1 cellular context compared by ENCODE assay signal in the genomic region with DNA sequence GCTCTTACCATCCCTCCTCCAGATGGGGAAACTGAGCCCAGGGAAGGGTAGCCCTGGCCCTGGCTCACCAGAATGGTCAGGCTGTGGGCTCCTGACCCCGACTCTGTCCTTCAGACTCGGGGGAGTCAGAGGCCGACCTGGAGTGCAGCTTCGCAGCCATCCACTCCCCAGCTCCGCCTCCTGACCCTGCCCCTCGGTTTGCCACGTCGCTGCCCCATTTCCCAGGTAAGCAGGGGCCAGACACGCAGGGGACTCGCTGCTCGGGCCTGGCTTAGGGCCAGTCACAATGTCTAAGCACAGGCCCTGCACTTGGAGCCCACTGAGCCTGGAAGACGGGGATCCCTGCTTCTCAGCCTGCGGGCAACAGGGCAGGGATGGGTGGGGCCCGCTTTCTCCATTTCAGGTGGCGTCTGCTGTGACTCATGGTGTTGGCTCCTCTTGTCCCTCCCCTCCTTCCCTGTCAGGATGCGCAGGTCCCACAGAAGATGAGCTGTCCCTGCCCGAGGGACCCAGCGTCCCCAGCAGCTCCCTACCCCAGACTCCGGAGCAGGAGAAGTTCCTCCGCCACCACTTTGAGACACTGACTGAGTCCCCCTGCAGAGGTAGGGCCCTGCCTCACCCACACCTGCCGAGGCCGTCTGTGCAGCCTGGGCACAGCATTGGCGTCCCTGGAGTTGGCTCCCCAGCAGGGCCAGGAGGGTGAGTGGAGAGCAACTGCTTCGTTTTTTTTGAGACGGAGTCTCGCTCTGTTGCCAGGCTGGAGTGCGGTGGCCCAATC.
TF ChIP-seq lines count a peak whose summit lies in the region.

No MANE protein-coding gene starts in this region.

TF ChIP-seq in HEK293, 187 proteins besides CTCF, POLR2A, EP300 and RAD21 (continued from another document):
- TF ChIP-seq, protein P1, sequence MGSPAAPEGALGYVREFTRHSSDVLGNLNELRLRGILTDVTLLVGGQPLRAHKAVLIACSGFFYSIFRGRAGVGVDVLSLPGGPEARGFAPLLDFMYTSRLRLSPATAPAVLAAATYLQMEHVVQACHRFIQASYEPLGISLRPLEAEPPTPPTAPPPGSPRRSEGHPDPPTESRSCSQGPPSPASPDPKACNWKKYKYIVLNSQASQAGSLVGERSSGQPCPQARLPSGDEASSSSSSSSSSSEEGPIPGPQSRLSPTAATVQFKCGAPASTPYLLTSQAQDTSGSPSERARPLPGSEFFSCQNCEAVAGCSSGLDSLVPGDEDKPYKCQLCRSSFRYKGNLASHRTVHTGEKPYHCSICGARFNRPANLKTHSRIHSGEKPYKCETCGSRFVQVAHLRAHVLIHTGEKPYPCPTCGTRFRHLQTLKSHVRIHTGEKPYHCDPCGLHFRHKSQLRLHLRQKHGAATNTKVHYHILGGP (tag by site-specific recombination; IDR thresholded peaks at IDR 0.05), result no peak
- TF ChIP-seq ZNF16 (tag by site-specific recombination; IDR thresholded peaks at IDR 0.05; ENCODE audit: low read depth), result no peak
- TF ChIP-seq ZNF202 (tag by site-specific recombination; IDR thresholded peaks at IDR 0.05; ENCODE audit: borderline replicate concordance), result no peak
- no peak for TF ChIP-seq ZSCAN16 (tag by site-specific recombination; IDR thresholded peaks at IDR 0.05)
- TF ChIP-seq GLIS2 (tag by site-specific recombination; IDR thresholded peaks at IDR 0.05), result 0 out of 2 replicates have a peak, but pooled peaks have one; percentile 16
- no peak for TF ChIP-seq ZNF544 (tag by site-specific recombination; IDR thresholded peaks at IDR 0.05)
- TF ChIP-seq ZNF692 (tag by site-specific recombination; IDR thresholded peaks at IDR 0.05), result peak; percentile 86
- no peak for TF ChIP-seq ZBTB7A (tag by site-specific recombination; IDR thresholded peaks at IDR 0.05; ENCODE audit: low read depth)
- TF ChIP-seq TCF7L2 (IDR thresholded peaks at IDR 0.05; ENCODE audit: borderline replicate concordance, low read depth, low read length), result no peak
